16 cellular contexts compared by ENCODE assay signal in the genomic region with DNA sequence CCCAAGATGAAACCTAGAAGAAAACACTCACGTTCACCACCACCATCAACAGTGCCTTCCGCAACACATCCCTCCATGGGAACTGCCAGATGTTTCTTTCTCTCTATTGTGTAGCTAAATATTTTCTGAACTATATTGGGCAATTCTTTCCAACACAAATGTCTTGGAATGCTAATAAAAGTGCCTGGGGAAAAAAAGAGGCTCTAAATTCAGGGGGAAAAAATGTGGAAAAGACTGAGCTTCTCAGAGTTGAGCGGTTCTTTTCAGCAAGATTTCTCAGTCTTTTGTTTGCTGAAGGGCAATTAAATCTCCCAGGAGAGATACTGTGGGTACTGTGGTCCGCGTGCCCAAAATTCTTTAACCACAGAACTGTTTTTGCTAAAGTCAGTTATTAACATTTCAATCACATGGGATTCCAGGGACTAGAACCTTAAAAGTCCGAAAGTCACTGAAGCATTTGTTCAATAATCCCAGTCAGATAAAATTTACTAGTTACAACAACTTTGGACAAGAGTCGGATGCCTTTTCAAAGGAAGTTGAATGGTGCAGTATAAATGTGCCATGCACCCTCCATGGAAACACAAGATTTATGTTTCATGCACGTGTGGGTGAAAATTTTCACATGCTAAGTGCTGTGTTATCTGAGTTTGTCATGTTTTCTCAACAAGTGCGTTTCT. TPM values are rescaled to one million over a fixed set of nuclear protein-coding genes. Genes with fewer than 3 reads are reported as not detected.
DNase-seq lines count a peak whose midpoint lies in the region; ATAC-seq and TF ChIP-seq lines count a peak whose summit lies in the region.
"Had no signal": no experiment of that assay in that cellular context is flagged by ENCODE, and none has a peak within 500 bp of the region (broad histone marks: within the 10 kb centered on the region; RNA-seq: fewer than 3 reads in every experiment).

No MANE protein-coding gene starts in this region.

- peak; percentile 96 for DNase-seq in GM04503 (ENCODE audit: low read depth)
- DNase-seq in SJSA1 (ENCODE audit: low read depth in 1 of 2, low spot score in 2 of 2) = peak; percentile 51 to 89
- DNase-seq in fibroblast of the aortic adventitia (ENCODE audit: low read depth) = peak; percentile 48
- DNase-seq in sciatic nerve (ENCODE audit: low spot score) = no peak
- no peak for DNase-seq in NCI-H2029 treated with DMSO at 0.1 percent for 48 hours (lab: John Stamatoyannopoulos, UW)
- DNase-seq: activated CD4-positive, alpha-beta T cell treated with anti-CD3 and anti-CD28 coated beads for 36 hours; central memory CD4-positive, alpha-beta T cell; DMS153; left lung; NCI-H82; occipital lobe; stimulated activated CD4-positive, alpha-beta T cell treated with anti-CD3 and anti-CD28 coated beads, Interleukin-4, amount 100 ng/mL, for 4 hours had no signal

- no peaks in the 10 kb centered on the region for H3K36me3 ChIP-seq in SJSA1
- H3K36me3 ChIP-seq: left lung had no signal

- no peaks in the 10 kb centered on the region for H3K27me3 ChIP-seq in SJSA1 (replicated peaks)
- H3K27me3 ChIP-seq: left lung had no signal

- intact Hi-C loops in sciatic nerve (cut with DNase I) = no loop called here

- ATAC-seq in sciatic nerve (peak; percentile 93), HG02884 (IDR thresholded peaks at IDR 0.05; ENCODE audit: unreplicated experiment) (no peak), HG03565 (IDR thresholded peaks at IDR 0.05; ENCODE audit: unreplicated experiment) (no peak), HG02798 (IDR thresholded peaks at IDR 0.05; ENCODE audit: poor library complexity, unreplicated experiment) (no peak)
- ATAC-seq: activated CD4-positive, alpha-beta T cell treated with anti-CD3 and anti-CD28 coated beads for 36 hours; left lung; SK-N-SH treated with all-trans-retinoic acid at 6 μM for 48 hours had no signal

- H3K9me3 ChIP-seq in SJSA1 (replicated peaks) = no peaks in the 10 kb centered on the region
- H3K9me3 ChIP-seq: left lung had no signal

- peaks cover 24% of the 10 kb centered on the region for H3K4me1 ChIP-seq in SJSA1 (replicated peaks)
- H3K4me1 ChIP-seq: left lung had no signal

- H3K4me3 ChIP-seq in SJSA1 (no peak overlapping the region), fibroblast of the aortic adventitia (ENCODE audit: low read depth, low read length) (no peak overlapping the region)
- H3K4me3 ChIP-seq: left lung had no signal

- no peak for TF ChIP-seq CTCF in fibroblast of the aortic adventitia (IDR thresholded peaks at IDR 0.05; ENCODE audit: insufficient read depth, low read length)

- H3K27ac ChIP-seq in SJSA1 = peak overlapping the region; percentile 29
- H3K27ac ChIP-seq: left lung had no signal

RNA-seq across cellular contexts. Expression of gene DHRSX, which starts 52.0 kb away (rescaled TPM):
- 19.3 and 23.9 TPM in 2 replicates for total RNA-seq in SJSA1 (2014; rRNA removed; shearing (Covaris generic))
- total RNA-seq in fibroblast of the aortic adventitia (ENCODE audit: low replicate concordance) = 17.5 and 38.8 TPM in 2 replicates
- 26.7 TPM for total RNA-seq in sciatic nerve

RNA-seq across cellular contexts. Expression of gene ZBED1, which starts 52.0 kb away (rescaled TPM):
- 38.8 and 57.2 TPM in 2 replicates for total RNA-seq in SJSA1 (2014; rRNA removed; shearing (Covaris generic))
- total RNA-seq in fibroblast of the aortic adventitia (ENCODE audit: low replicate concordance) = 19.0 and 25.3 TPM in 2 replicates
- 34.6 TPM for total RNA-seq in sciatic nerve

Comparison
In these comparisons a context has a peak if more than half of its experiments do, and no peak if none do; other contexts are left out.
1. DNase-seq: peak in GM04503 (single experiment), SJSA1 (2 of 2) and fibroblast of the aortic adventitia (single experiment); none in sciatic nerve (single experiment) and NCI-H2029 treated with DMSO at 0.1 percent for 48 hours (single experiment).